22 cellular contexts compared by ENCODE assay signal in the genomic region with DNA sequence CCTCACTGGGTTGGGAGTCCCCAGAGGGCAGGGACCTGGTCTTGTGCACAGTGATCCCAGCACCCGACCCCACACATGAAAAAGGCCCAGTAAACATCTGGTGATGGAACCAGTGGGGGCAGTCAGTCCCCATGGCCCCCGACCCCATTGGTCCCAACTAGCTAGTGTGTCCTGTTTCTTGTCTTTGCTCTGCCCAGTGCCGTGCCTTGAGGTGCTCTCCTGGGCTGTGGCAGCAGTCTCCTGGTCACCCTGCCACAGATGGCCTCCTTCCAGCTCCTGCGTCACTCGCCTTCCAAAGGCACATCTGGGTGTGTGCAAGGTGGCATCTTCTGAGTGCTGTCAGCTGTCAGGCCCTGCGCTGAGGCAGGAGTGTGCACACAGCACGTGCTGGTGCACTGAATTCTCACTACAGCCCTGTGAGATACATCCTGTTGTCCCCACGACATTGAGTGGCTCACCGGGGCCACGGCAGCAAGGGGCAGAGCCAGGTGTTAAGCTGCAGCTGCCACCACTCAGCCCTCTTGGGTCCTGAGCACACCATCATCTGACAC.
"Had no signal": no experiment of that assay in that cellular context is flagged by ENCODE, and none has a peak within 500 bp of the region (broad histone marks: within the 10 kb centered on the region; RNA-seq: fewer than 3 reads in every experiment).

No MANE protein-coding gene starts in this region.

- H3K36me3 ChIP-seq: colonic mucosa, neural progenitor cell, ovary had no signal

- H3K4me1 ChIP-seq: foreskin keratinocyte had no signal

- H3K4me3 Mint-ChIP-seq: activated naive CD8-positive, alpha-beta T cell treated with anti-CD3 and anti-CD28 coated beads, Interleukin-2, amount 50 U/mL, for 24 hours; memory B cell; naive B cell; neural progenitor cell; T-helper 1 cell treated with Interleukin-12 subunit alpha and Interleukin-12 subunit beta and Interleukin-4 antibody, amounts not matched to agents 30 μg/mL and 1 μg/mL, for 36 hours had no signal

- H3K27me3 ChIP-seq: brain microvascular endothelial cell, colonic mucosa, foreskin keratinocyte, neural progenitor cell, ovary, right lobe of liver had no signal

- H3K27ac ChIP-seq: brain microvascular endothelial cell, colonic mucosa, foreskin keratinocyte, neural progenitor cell, ovary, psoas muscle, right lobe of liver had no signal

- H3K4me2 ChIP-seq: neural progenitor cell, smooth muscle cell had no signal

- FAIRE-seq: keratinocyte, urothelium cell line had no signal

- H3K9me3 ChIP-seq: colonic mucosa, ovary, psoas muscle, right lobe of liver had no signal

- ATAC-seq: activated CD4-positive, CD25-positive, alpha-beta regulatory T cell treated with anti-CD3 and anti-CD28 coated beads, Interleukin-2, amount 50 U/mL, for 24 hours; activated naive CD8-positive, alpha-beta T cell treated with anti-CD3 and anti-CD28 coated beads, Interleukin-2, amount 50 U/mL, for 24 hours; foreskin keratinocyte; left ventricle myocardium superior; psoas muscle; right lobe of liver had no signal

- H2AFZ ChIP-seq: neural progenitor cell had no signal

- H3K27ac Mint-ChIP-seq: activated naive CD8-positive, alpha-beta T cell treated with anti-CD3 and anti-CD28 coated beads, Interleukin-2, amount 50 U/mL, for 24 hours; activated T-helper 1 cell treated with anti-CD3 and anti-CD28 coated beads, Interleukin-12 subunit alpha, Interleukin-12 subunit beta, Interleukin-2, Interleukin-4 antibody, amounts not matched to agents 30 ng/mL and 10 ng/mL and 1 ng/mL, durations not matched to agents 14 hours and 24 hours and 36 hours; memory B cell; T-helper 1 cell treated with Interleukin-12 subunit alpha and Interleukin-12 subunit beta and Interleukin-4 antibody, amounts not matched to agents 30 μg/mL and 1 μg/mL, for 36 hours had no signal

- DNase-seq: activated CD4-positive, alpha-beta T cell treated with anti-CD3 and anti-CD28 coated beads, Interleukin-2, amount 50 U/mL, for 1 hour; activated naive CD8-positive, alpha-beta T cell treated with anti-CD3 and anti-CD28 coated beads, Interleukin-2, amount 50 U/mL, for 24 hours; brain microvascular endothelial cell; central memory CD4-positive, alpha-beta T cell; colonic mucosa; hippocampal formation; left ventricle myocardium superior; naive B cell; psoas muscle; stimulated activated CD8-positive, alpha-beta memory T cell treated with anti-CD3 and anti-CD28 coated beads, Interleukin-4, amount 100 ng/mL, for 48 hours; stimulated activated naive CD4-positive, alpha-beta T cell had no signal

- H3K9me3 Mint-ChIP-seq: activated naive CD8-positive, alpha-beta T cell treated with anti-CD3 and anti-CD28 coated beads, Interleukin-2, amount 50 U/mL, for 24 hours; activated T-helper 1 cell treated with anti-CD3 and anti-CD28 coated beads, Interleukin-12 subunit alpha, Interleukin-12 subunit beta, Interleukin-2, Interleukin-4 antibody, amounts not matched to agents 30 ng/mL and 10 ng/mL and 1 ng/mL, durations not matched to agents 14 hours and 24 hours and 36 hours; memory B cell; naive B cell; neural progenitor cell; T-helper 1 cell treated with Interleukin-12 subunit alpha and Interleukin-12 subunit beta and Interleukin-4 antibody, amounts not matched to agents 30 μg/mL and 1 μg/mL, for 36 hours had no signal

- H3K27me3 Mint-ChIP-seq: activated naive CD8-positive, alpha-beta T cell treated with anti-CD3 and anti-CD28 coated beads, Interleukin-2, amount 50 U/mL, for 24 hours; memory B cell; naive B cell had no signal

- H3K4me3 ChIP-seq: colonic mucosa, neural progenitor cell, ovary, psoas muscle, right lobe of liver, smooth muscle cell had no signal

- H3K9ac ChIP-seq: neural progenitor cell had no signal

- H3K36me3 Mint-ChIP-seq: naive B cell had no signal
